Comparison of ENCODE assay signal across 11 cellular contexts in genomic region chr18:56248613-56249235, GRCh38.
DNase-seq lines count a peak whose midpoint lies in the region; ATAC-seq and TF ChIP-seq lines count a peak whose summit lies in the region.
"Had no signal": no experiment of that assay in that cellular context is flagged by ENCODE, and none has a peak within 500 bp of the region (broad histone marks: within the 10 kb centered on the region; RNA-seq: fewer than 3 reads in every experiment).

No MANE protein-coding gene starts in this region.

- CTCF ChIA-PET in activated B cell treated with CpG ODN at 0.5 μM for 24 hours (lab: Charles Lee), result no interaction called here

- no peaks in the 10 kb centered on the region for H3K36me3 Mint-ChIP-seq in activated B cell treated with CpG ODN at 0.5 μM for 24 hours (ENCODE audit: low read depth)

- POLR2A ChIA-PET in activated B cell treated with CpG ODN at 0.5 μM for 24 hours (lab: Charles Lee), result interaction anchor here (0.6 to 1.3 kb wide), 2 partner anchors 12 to 148 kb away, joined by 6 to 9 read pairs; no protein-coding TSS in a partner anchor

- DNase-seq in activated B cell treated with CpG ODN at 0.5 μM for 24 hours (peak; percentile 27), MG63 (no peak), AG08396 (ENCODE audit: low spot score) (no peak), COLO829 (ENCODE audit: low spot score) (no peak), amygdala (lab: John Stamatoyannopoulos, UW) (no peak)
- DNase-seq: foreskin fibroblast; NCI-H524 treated with DMSO at 0.1 percent for 48 hours; stimulated activated CD4-positive, alpha-beta T cell treated with anti-CD3 and anti-CD28 coated beads, Interleukin-12 subunit alpha, Interleukin-12 subunit beta, amount 100 ng/mL, for 4 hours had no signal

- no peak overlapping the region for H3K4me3 ChIP-seq in MG63

- peak overlapping the region; percentile 70 for H3K4me3 Mint-ChIP-seq in activated B cell treated with CpG ODN at 0.5 μM for 24 hours

- intact Hi-C loops in activated B cell treated with CpG ODN at 0.5 μM for 24 hours (cut with micrococcal nuclease), result loop anchor here (1.0 to 10.0 kb wide), 3 partner anchors 10 to 386 kb away; partner anchors contain the start of gene TXNL1

- H3K9me3 ChIP-seq in MG63, result no peaks in the 10 kb centered on the region

- no peaks in the 10 kb centered on the region for H3K27me3 Mint-ChIP-seq in activated B cell treated with CpG ODN at 0.5 μM for 24 hours

- peaks cover 51% of the 10 kb centered on the region for H3K4me1 Mint-ChIP-seq in activated B cell treated with CpG ODN at 0.5 μM for 24 hours

- TF ChIP-seq CTCF in activated B cell treated with CpG ODN at 0.5 μM for 24 hours (IDR thresholded peaks at IDR 0.05), result no peak

- ATAC-seq in GM18519 (IDR thresholded peaks at IDR 0.05; ENCODE audit: low FRiP score, unreplicated experiment) (peak; percentile 92), GM21447 (IDR thresholded peaks at IDR 0.05; ENCODE audit: unreplicated experiment) (peak; percentile 99), HG03139 (IDR thresholded peaks at IDR 0.05; ENCODE audit: unreplicated experiment) (peak; percentile 97), activated B cell treated with CpG ODN at 0.5 μM for 24 hours (ENCODE audit: low read depth) (peak; percentile 96)

- peak overlapping the region; percentile 82 for H3K27ac Mint-ChIP-seq in activated B cell treated with CpG ODN at 0.5 μM for 24 hours

- no peaks in the 10 kb centered on the region for H3K36me3 ChIP-seq in MG63

- H3K9me3 Mint-ChIP-seq in activated B cell treated with CpG ODN at 0.5 μM for 24 hours, result no peaks in the 10 kb centered on the region

- H3K27me3 ChIP-seq in MG63, result no peaks in the 10 kb centered on the region
